1 cellular context compared by ENCODE assay signal in genomic region chr19:40703029-40703755, GRCh38.
TF ChIP-seq lines count a peak whose summit lies in the region.

No MANE protein-coding gene starts in this region.

TF ChIP-seq in K562, 482 proteins besides CTCF, POLR2A, EP300 and RAD21:
- TF ChIP-seq MCM3 (IDR thresholded peaks at IDR 0.05) (no peak), HNRNPH1 (optimal IDR thresholded peaks at IDR 0.05; ENCODE audit: low read depth, low read length) (no peak), LARP7 (IDR thresholded peaks at IDR 0.05) (0 out of 2 replicates have a peak, but pooled peaks have one; percentile 0), XRCC3 (IDR thresholded peaks at IDR 0.05) (no peak), LCOR (CRISPR knock-in tag; IDR thresholded peaks at IDR 0.05) (no peak), BHLHE40 (IDR thresholded peaks at IDR 0.05; ENCODE audit: low read length) (peak; percentile 27; the same call in 1 of the 2 replicates), ZSCAN32 (CRISPR knock-in tag; IDR thresholded peaks at IDR 0.05) (no peak)
